In the genomic region with DNA sequence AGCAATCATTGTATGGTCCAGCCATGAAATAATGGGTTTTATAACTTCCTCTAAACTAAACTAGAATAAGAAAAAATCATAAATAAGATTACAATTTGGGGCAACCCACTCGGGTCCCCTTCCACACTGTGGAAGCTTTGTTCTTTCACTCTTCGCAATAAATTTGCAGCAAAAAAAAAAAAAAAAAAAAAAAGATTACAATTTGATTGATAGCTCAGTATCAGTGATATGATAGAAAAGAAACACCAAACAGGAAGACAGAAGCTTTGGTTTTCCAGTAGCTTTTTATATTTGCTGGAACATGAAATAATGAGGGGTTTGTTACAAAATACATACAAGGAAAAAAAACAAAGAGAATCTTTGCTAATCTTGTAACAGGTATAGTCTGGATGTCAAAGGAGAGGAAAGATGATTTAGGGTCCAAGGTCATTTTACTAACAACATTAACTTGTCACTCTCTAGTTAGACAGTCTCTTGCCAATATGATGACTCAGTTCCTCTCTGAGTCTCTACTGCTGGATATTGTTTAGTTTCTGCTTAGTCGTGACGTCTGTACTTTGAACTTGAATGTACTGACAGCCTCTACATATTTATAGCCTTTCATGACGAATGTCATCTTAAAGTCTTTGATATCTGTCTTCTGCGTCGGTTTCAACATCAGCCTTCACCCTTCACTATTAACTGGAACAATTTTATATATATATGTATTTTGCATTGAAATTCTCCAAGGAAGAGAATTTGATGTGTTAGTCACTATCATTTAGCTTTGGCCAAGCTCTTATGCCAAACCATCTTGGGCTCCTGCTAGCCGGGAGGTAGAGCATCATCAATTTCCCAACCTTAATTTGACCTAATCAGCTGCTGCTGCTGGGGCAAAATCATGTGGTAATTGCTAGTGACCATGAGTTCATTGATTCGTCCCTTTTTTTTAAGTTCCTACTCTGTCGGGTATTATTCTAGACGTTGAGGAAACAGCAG, we compare ENCODE assay signal across 16 cellular contexts.
DNase-seq lines count a peak whose midpoint lies in the region; ATAC-seq, FAIRE-seq and TF ChIP-seq lines count a peak whose summit lies in the region.
"Had no signal": no experiment of that assay in that cellular context is flagged by ENCODE, and none has a peak within 500 bp of the region (broad histone marks: within the 10 kb centered on the region; RNA-seq: fewer than 3 reads in every experiment).

No MANE protein-coding gene starts in this region.

- H2AFZ ChIP-seq in neural cell (ENCODE audit: low read depth, low read length) (no peak overlapping the region), GM23338 (no peak overlapping the region)

- no peak for ATAC-seq in GM23338
- no peak for ATAC-seq in GM18502 (IDR thresholded peaks at IDR 0.05; ENCODE audit: poor library complexity, unreplicated experiment)
- no peak for ATAC-seq in HG02973 (IDR thresholded peaks at IDR 0.05; ENCODE audit: unreplicated experiment)
- ATAC-seq: stimulated activated naive CD8-positive, alpha-beta T cell treated with anti-CD3 and anti-CD28 coated beads, Interleukin-15, amount 100 ng/mL, for 72 hours had no signal

- H3K27me3 Mint-ChIP-seq in GM23338 (ENCODE audit: insufficient read depth, low read depth, poor library complexity), result no peaks in the 10 kb centered on the region
- H3K27me3 Mint-ChIP-seq: activated CD4-positive, alpha-beta T cell treated with anti-CD3 and anti-CD28 coated beads, Interleukin-2, amount 10 ng/mL, durations not matched to agents 24 days and 14 days; brain; CD4-positive, CD25-positive, alpha-beta regulatory T cell; stimulated activated naive CD8-positive, alpha-beta T cell treated with anti-CD3 and anti-CD28 coated beads, Interleukin-15, amount 100 ng/mL, for 72 hours had no signal

- no peaks in the 10 kb centered on the region for H4K20me1 ChIP-seq in neural cell (ENCODE audit: insufficient read depth)
- H4K20me1 ChIP-seq in GM23338 (replicated peaks; ENCODE audit: insufficient read depth), result no peaks in the 10 kb centered on the region

- FAIRE-seq in RCC 7860 (lab: Jason Lieb, UNC), result no peak

- no peaks in the 10 kb centered on the region for H3K36me3 ChIP-seq in neural cell (ENCODE audit: insufficient read depth, low read length)
- no peaks in the 10 kb centered on the region for H3K36me3 ChIP-seq in GM23338 (ENCODE audit: insufficient read depth)
- no peaks in the 10 kb centered on the region for H3K36me3 ChIP-seq in right atrium auricular region
- H3K36me3 ChIP-seq: prostate gland had no signal

- no peaks in the 10 kb centered on the region for H3K27me3 ChIP-seq in neural cell (ENCODE audit: insufficient read depth, low read depth, low read length)
- no peaks in the 10 kb centered on the region for H3K27me3 ChIP-seq in GM23338 (ENCODE audit: insufficient read depth)
- H3K27me3 ChIP-seq in right atrium auricular region, result no peaks in the 10 kb centered on the region

- H3F3A ChIP-seq in neural cell (ENCODE audit: insufficient read depth, low read length, poor library complexity, severe bottlenecking) (no peaks in the 10 kb centered on the region), GM23338 (replicated peaks; ENCODE audit: low read depth) (no peaks in the 10 kb centered on the region)

- TF ChIP-seq CTCF in neural cell (IDR thresholded peaks at IDR 0.05; ENCODE audit: poor library complexity, severe bottlenecking), result no peak
- no peak for TF ChIP-seq CTCF in GM23338 (conservative IDR thresholded peaks at IDR 0.05; ENCODE audit: low read depth in 2 of 2)
- TF ChIP-seq CTCF in right atrium auricular region (IDR thresholded peaks at IDR 0.05), result no peak

- H3K9me3 Mint-ChIP-seq in GM23338, result no peaks in the 10 kb centered on the region
- H3K9me3 Mint-ChIP-seq: activated CD4-positive, alpha-beta T cell treated with anti-CD3 and anti-CD28 coated beads, Interleukin-2, amount 10 ng/mL, durations not matched to agents 24 days and 14 days; stimulated activated naive CD8-positive, alpha-beta T cell treated with anti-CD3 and anti-CD28 coated beads, Interleukin-15, amount 100 ng/mL, for 72 hours had no signal

- H3K4me3 ChIP-seq in neural cell (ENCODE audit: low read length), result peak overlapping the region; percentile 23
- no peak overlapping the region for H3K4me3 ChIP-seq in GM23338
- H3K4me3 ChIP-seq in right atrium auricular region, result no peak overlapping the region
- H3K4me3 ChIP-seq: prostate gland had no signal

- no peak overlapping the region for H3K4me2 ChIP-seq in neural cell (ENCODE audit: low read length)
- H3K4me2 ChIP-seq in GM23338, result no peak overlapping the region

- no peaks in the 10 kb centered on the region for H3K4me1 ChIP-seq in GM23338 (ENCODE audit: insufficient read depth)
- no peaks in the 10 kb centered on the region for H3K4me1 ChIP-seq in right atrium auricular region
- H3K4me1 ChIP-seq: prostate gland had no signal

- TF ChIP-seq RAD21 in neural cell (conservative IDR thresholded peaks at IDR 0.05), result peak; percentile 15

- H3K9ac ChIP-seq in neural cell (ENCODE audit: low read length), result no peak overlapping the region

- no peaks in the 10 kb centered on the region for H3K4me1 Mint-ChIP-seq in GM23338
- H3K4me1 Mint-ChIP-seq: activated CD4-positive, alpha-beta T cell treated with anti-CD3 and anti-CD28 coated beads, Interleukin-2, amount 10 ng/mL, durations not matched to agents 24 days and 14 days; brain; CD4-positive, CD25-positive, alpha-beta regulatory T cell; stimulated activated naive CD8-positive, alpha-beta T cell treated with anti-CD3 and anti-CD28 coated beads, Interleukin-15, amount 100 ng/mL, for 72 hours had no signal

- no peaks in the 10 kb centered on the region for H3K36me3 Mint-ChIP-seq in GM23338 (ENCODE audit: low read depth)
- H3K36me3 Mint-ChIP-seq: brain; CD4-positive, CD25-positive, alpha-beta regulatory T cell had no signal

- DNase-seq in ELR (ENCODE audit: low read depth) (peak; percentile 73), RCC 7860 (ENCODE audit: low spot score) (peak; percentile 39), dermis microvascular lymphatic vessel endothelial cell (ENCODE audit: low read depth in 2 of 2) (peak; percentile 41 to 81), GM23338 (ENCODE audit: low spot score) (no peak), right atrium auricular region (ENCODE audit: low spot score) (no peak)
- DNase-seq: activated CD4-positive, alpha-beta T cell treated with anti-CD3 and anti-CD28 coated beads, Interleukin-2, amount 10 ng/mL, durations not matched to agents 24 days and 14 days; CD4-positive, CD25-positive, alpha-beta regulatory T cell; NCI-H1105 treated with DMSO at 0.1 percent for 48 hours; NCI-H82; stimulated activated naive CD8-positive, alpha-beta T cell treated with anti-CD3 and anti-CD28 coated beads, Interleukin-15, amount 100 ng/mL, for 72 hours had no signal

- no peak overlapping the region for H3K4me3 Mint-ChIP-seq in GM23338
- H3K4me3 Mint-ChIP-seq: activated CD4-positive, alpha-beta T cell treated with anti-CD3 and anti-CD28 coated beads, Interleukin-2, amount 10 ng/mL, durations not matched to agents 24 days and 14 days; brain; CD4-positive, CD25-positive, alpha-beta regulatory T cell; stimulated activated naive CD8-positive, alpha-beta T cell treated with anti-CD3 and anti-CD28 coated beads, Interleukin-15, amount 100 ng/mL, for 72 hours had no signal

- no peak overlapping the region; the same call in 1 of the 2 replicates for H3K27ac Mint-ChIP-seq in GM23338
- H3K27ac Mint-ChIP-seq: activated CD4-positive, alpha-beta T cell treated with anti-CD3 and anti-CD28 coated beads, Interleukin-2, amount 10 ng/mL, durations not matched to agents 24 days and 14 days; CD4-positive, CD25-positive, alpha-beta regulatory T cell; stimulated activated naive CD8-positive, alpha-beta T cell treated with anti-CD3 and anti-CD28 coated beads, Interleukin-15, amount 100 ng/mL, for 72 hours had no signal

- peak; percentile 96 for TF ChIP-seq EP300 in neural cell (conservative IDR thresholded peaks at IDR 0.05; ENCODE audit: poor library complexity, severe bottlenecking)

- H3K27ac ChIP-seq in neural cell (ENCODE audit: low read length), result peak overlapping the region; percentile 86
- no peak overlapping the region for H3K27ac ChIP-seq in GM23338 (ENCODE audit: low read depth)
- H3K27ac ChIP-seq in right atrium auricular region, result no peak overlapping the region
- H3K27ac ChIP-seq: epithelial cell of prostate, prostate gland had no signal

- H3K9me2 ChIP-seq in neural cell (ENCODE audit: insufficient read depth, low read length) (no peaks in the 10 kb centered on the region), GM23338 (ENCODE audit: insufficient read depth) (no peaks in the 10 kb centered on the region)

- H3K9me3 ChIP-seq in neural cell (ENCODE audit: low read length) (no peaks in the 10 kb centered on the region), right atrium auricular region (peaks cover 0 to 6% of the 10 kb centered on the region in 2 donors)
- H3K9me3 ChIP-seq: prostate gland had no signal

- no peaks in the 10 kb centered on the region for H3K79me2 ChIP-seq in neural cell (replicated peaks; ENCODE audit: insufficient read depth, low read length)
- H3K79me2 ChIP-seq in GM23338 (replicated peaks; ENCODE audit: insufficient read depth), result no peaks in the 10 kb centered on the region

TF ChIP-seq in neural cell, 6 proteins besides CTCF, POLR2A, EP300 and RAD21 (continues in another document):
- TF ChIP-seq SMC3 (conservative IDR thresholded peaks at IDR 0.05; ENCODE audit: poor library complexity) (no peak), POLR2AphosphoS5 (IDR thresholded peaks at IDR 0.05) (peak; percentile 75)

TF ChIP-seq in GM23338, 12 proteins besides CTCF, POLR2A, EP300 and RAD21 (continues in another document):
- TF ChIP-seq, protein P1, sequence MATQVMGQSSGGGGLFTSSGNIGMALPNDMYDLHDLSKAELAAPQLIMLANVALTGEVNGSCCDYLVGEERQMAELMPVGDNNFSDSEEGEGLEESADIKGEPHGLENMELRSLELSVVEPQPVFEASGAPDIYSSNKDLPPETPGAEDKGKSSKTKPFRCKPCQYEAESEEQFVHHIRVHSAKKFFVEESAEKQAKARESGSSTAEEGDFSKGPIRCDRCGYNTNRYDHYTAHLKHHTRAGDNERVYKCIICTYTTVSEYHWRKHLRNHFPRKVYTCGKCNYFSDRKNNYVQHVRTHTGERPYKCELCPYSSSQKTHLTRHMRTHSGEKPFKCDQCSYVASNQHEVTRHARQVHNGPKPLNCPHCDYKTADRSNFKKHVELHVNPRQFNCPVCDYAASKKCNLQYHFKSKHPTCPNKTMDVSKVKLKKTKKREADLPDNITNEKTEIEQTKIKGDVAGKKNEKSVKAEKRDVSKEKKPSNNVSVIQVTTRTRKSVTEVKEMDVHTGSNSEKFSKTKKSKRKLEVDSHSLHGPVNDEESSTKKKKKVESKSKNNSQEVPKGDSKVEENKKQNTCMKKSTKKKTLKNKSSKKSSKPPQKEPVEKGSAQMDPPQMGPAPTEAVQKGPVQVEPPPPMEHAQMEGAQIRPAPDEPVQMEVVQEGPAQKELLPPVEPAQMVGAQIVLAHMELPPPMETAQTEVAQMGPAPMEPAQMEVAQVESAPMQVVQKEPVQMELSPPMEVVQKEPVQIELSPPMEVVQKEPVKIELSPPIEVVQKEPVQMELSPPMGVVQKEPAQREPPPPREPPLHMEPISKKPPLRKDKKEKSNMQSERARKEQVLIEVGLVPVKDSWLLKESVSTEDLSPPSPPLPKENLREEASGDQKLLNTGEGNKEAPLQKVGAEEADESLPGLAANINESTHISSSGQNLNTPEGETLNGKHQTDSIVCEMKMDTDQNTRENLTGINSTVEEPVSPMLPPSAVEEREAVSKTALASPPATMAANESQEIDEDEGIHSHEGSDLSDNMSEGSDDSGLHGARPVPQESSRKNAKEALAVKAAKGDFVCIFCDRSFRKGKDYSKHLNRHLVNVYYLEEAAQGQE (IDR thresholded peaks at IDR 0.05; ENCODE audit: unreplicated experiment), result no peak

Comparison
In these comparisons a context has a peak if more than half of its experiments do, and no peak if none do; other contexts are left out.
1. DNase-seq: peak in ELR (single experiment), RCC 7860 (single experiment) and dermis microvascular lymphatic vessel endothelial cell (2 of 2); none in GM23338 (single experiment) and right atrium auricular region (single experiment).